Comparison of ENCODE assay signal across 8 cellular contexts in the genomic region with DNA sequence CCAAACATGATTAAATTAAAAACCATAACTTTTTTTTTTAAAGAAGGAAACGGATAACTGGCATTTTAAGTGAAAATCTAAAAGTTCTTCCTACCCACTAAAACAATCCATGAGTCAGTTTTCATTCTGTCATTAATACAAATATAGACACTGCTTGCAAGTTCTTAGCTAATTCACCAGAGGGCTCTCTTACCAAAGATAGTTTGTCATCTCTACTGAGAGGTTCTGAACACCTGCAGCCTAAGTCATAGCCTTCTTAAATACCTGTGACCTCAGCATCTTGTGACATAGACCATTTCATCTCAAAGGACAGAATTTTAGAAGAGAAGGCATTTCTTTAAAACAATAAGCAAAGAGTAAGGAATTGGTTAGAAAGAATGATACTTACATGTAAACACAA.
DNase-seq lines count a peak whose midpoint lies in the region; ATAC-seq, FAIRE-seq and TF ChIP-seq lines count a peak whose summit lies in the region.

No MANE protein-coding gene starts in this region.

- no peak for FAIRE-seq in H54 (lab: Jason Lieb, UNC)

- TF ChIP-seq POLR2A in H54 (IDR thresholded peaks at IDR 0.05; ENCODE audit: low read depth, low read length) = no peak

- DNase-seq in AG20443 (ENCODE audit: low spot score) (peak; percentile 14), H54 (ENCODE audit: insufficient read length, low spot score) (peak; percentile 1), RKO (ENCODE audit: low spot score) (peak; percentile 75), globus pallidus (ENCODE audit: low spot score) (peak; percentile 0), posterior vena cava (ENCODE audit: low spot score) (no peak), putamen (ENCODE audit: low spot score) (no peak)

- intact Hi-C loops in posterior vena cava (cut with DNase I) = no loop called here

- ATAC-seq in HG02678 (IDR thresholded peaks at IDR 0.05; ENCODE audit: unreplicated experiment) = no peak
- ATAC-seq in GM21529 (IDR thresholded peaks at IDR 0.05; ENCODE audit: unreplicated experiment) = no peak

Comparison
In these comparisons a context has a peak if more than half of its experiments do, and no peak if none do; other contexts are left out.
1. DNase-seq: peak in AG20443 (single experiment), H54 (single experiment), RKO (single experiment) and globus pallidus (single experiment); none in posterior vena cava (single experiment) and putamen (single experiment).